Comparison of ENCODE assay signal across 8 cellular contexts in genomic region chr7:131502810-131503545, GRCh38. TPM values are rescaled to one million over a fixed set of nuclear protein-coding genes. Genes with fewer than 3 reads are reported as not detected.
DNase-seq lines count a peak whose midpoint lies in the region; ATAC-seq and TF ChIP-seq lines count a peak whose summit lies in the region.

No MANE protein-coding gene starts in this region.

- H3K36me3 Mint-ChIP-seq in neural progenitor cell = peaks cover 22% of the 10 kb centered on the region
- H3K36me3 Mint-ChIP-seq in activated CD8-positive, alpha-beta T cell treated with anti-CD3 and anti-CD28 coated beads, Interleukin-2, amount 10 ng/mL, durations not matched to agents 7 days and 5 days (ENCODE audit: low read depth) = peaks cover 4% of the 10 kb centered on the region

- no peak overlapping the region for H3K27ac ChIP-seq in PC-3 (ENCODE audit: low read length)
- peak overlapping the region; percentile 5 for H3K27ac ChIP-seq in neural progenitor cell

- peak; percentile 4; the same call in 1 of the 2 replicates for ATAC-seq in PC-3
- ATAC-seq in HG03045 (IDR thresholded peaks at IDR 0.05; ENCODE audit: unreplicated experiment) = no peak
- ATAC-seq in HG03378 (IDR thresholded peaks at IDR 0.05; ENCODE audit: unreplicated experiment) = no peak
- ATAC-seq in activated CD8-positive, alpha-beta T cell treated with anti-CD3 and anti-CD28 coated beads, Interleukin-2, amount 10 ng/mL, durations not matched to agents 7 days and 5 days = no peak

- H3K9me2 ChIP-seq in PC-3 (replicated peaks; ENCODE audit: low read length) = no peaks in the 10 kb centered on the region

- H3K27ac Mint-ChIP-seq in neural progenitor cell = peak overlapping the region; percentile 50
- H3K27ac Mint-ChIP-seq in activated CD8-positive, alpha-beta T cell treated with anti-CD3 and anti-CD28 coated beads, Interleukin-2, amount 10 ng/mL, durations not matched to agents 7 days and 5 days = no peak overlapping the region

- DNase-seq in ELR (ENCODE audit: low read depth) = peak; percentile 54
- no peak for DNase-seq in PC-3
- peak; percentile 41 for DNase-seq in fibroblast of peridontal ligament (ENCODE audit: extremely low read depth)
- DNase-seq in neural progenitor cell (ENCODE audit: low spot score) = no peak
- no peak for DNase-seq in T1000 (lab: John Stamatoyannopoulos, UW)
- DNase-seq in activated CD8-positive, alpha-beta T cell treated with anti-CD3 and anti-CD28 coated beads, Interleukin-2, amount 10 ng/mL, durations not matched to agents 7 days and 5 days = no peak

- H3K4me1 Mint-ChIP-seq in neural progenitor cell = peaks cover 24% of the 10 kb centered on the region
- peaks cover 33% of the 10 kb centered on the region for H3K4me1 Mint-ChIP-seq in activated CD8-positive, alpha-beta T cell treated with anti-CD3 and anti-CD28 coated beads, Interleukin-2, amount 10 ng/mL, durations not matched to agents 7 days and 5 days (ENCODE audit: low read depth)

- no peaks in the 10 kb centered on the region for H3K9me3 Mint-ChIP-seq in neural progenitor cell
- no peaks in the 10 kb centered on the region for H3K9me3 Mint-ChIP-seq in activated CD8-positive, alpha-beta T cell treated with anti-CD3 and anti-CD28 coated beads, Interleukin-2, amount 10 ng/mL, durations not matched to agents 7 days and 5 days (ENCODE audit: insufficient read depth)

- no peaks in the 10 kb centered on the region for H3K79me2 ChIP-seq in PC-3 (ENCODE audit: low read length)
- peaks cover 5% of the 10 kb centered on the region for H3K79me2 ChIP-seq in neural progenitor cell (ENCODE audit: low read depth)

- no peaks in the 10 kb centered on the region for H4K20me1 ChIP-seq in PC-3 (ENCODE audit: low read length)
- no peaks in the 10 kb centered on the region for H4K20me1 ChIP-seq in neural progenitor cell (ENCODE audit: low read depth)

- intact Hi-C loops in PC-3 (cut with micrococcal nuclease) = no loop called here

- H2AFZ ChIP-seq in PC-3 (ENCODE audit: low read length) = no peak overlapping the region
- H2AFZ ChIP-seq in neural progenitor cell (replicated peaks) = no peak overlapping the region

- no peak overlapping the region for H3K9ac ChIP-seq in PC-3 (ENCODE audit: low read length)
- H3K9ac ChIP-seq in neural progenitor cell = no peak overlapping the region

- TF ChIP-seq CTCF in PC-3 (conservative IDR thresholded peaks at IDR 0.05; ENCODE audit: low read depth, low read length) (no peak), neural progenitor cell (IDR thresholded peaks at IDR 0.05) (no peak)

- peaks cover 10% of the 10 kb centered on the region; the same call in 1 of the 2 replicates for H3K36me3 ChIP-seq in PC-3 (ENCODE audit: low read depth, low read length)
- no peaks in the 10 kb centered on the region for H3K36me3 ChIP-seq in neural progenitor cell

- no peak overlapping the region for H3K4me3 Mint-ChIP-seq in neural progenitor cell
- no peak overlapping the region for H3K4me3 Mint-ChIP-seq in activated CD8-positive, alpha-beta T cell treated with anti-CD3 and anti-CD28 coated beads, Interleukin-2, amount 10 ng/mL, durations not matched to agents 7 days and 5 days

- BruUV-seq in PC-3 (replicated peaks; lab: Mats Ljungman, UMichigan) = no TSS peak

- H3F3A ChIP-seq in PC-3 (ENCODE audit: low read length, unreplicated experiment) (no peaks in the 10 kb centered on the region), neural progenitor cell (ENCODE audit: low read depth) (peaks cover 21% of the 10 kb centered on the region)

- no peaks in the 10 kb centered on the region for H3K27me3 ChIP-seq in PC-3 (ENCODE audit: low read length)
- H3K27me3 ChIP-seq in neural progenitor cell = no peaks in the 10 kb centered on the region

- peaks cover 4% of the 10 kb centered on the region for H3K27me3 Mint-ChIP-seq in neural progenitor cell (ENCODE audit: insufficient read depth, low read depth)
- peaks cover 1% of the 10 kb centered on the region for H3K27me3 Mint-ChIP-seq in activated CD8-positive, alpha-beta T cell treated with anti-CD3 and anti-CD28 coated beads, Interleukin-2, amount 10 ng/mL, durations not matched to agents 7 days and 5 days (ENCODE audit: low read depth)

- POLR2A ChIA-PET in PC-3 (lab: Charles Lee; ENCODE audit: unreplicated experiment) = no interaction called here
- POLR2A ChIA-PET in activated CD8-positive, alpha-beta T cell treated with anti-CD3 and anti-CD28 coated beads, Interleukin-2, amount 10 ng/mL, durations not matched to agents 7 days and 5 days (lab: Charles Lee) = no interaction called here

- CTCF ChIA-PET in PC-3 (lab: Charles Lee) = no interaction called here
- CTCF ChIA-PET in activated CD8-positive, alpha-beta T cell treated with anti-CD3 and anti-CD28 coated beads, Interleukin-2, amount 10 ng/mL, durations not matched to agents 7 days and 5 days (lab: Charles Lee) = interaction anchor here (0.9 to 1.0 kb wide), 2 partner anchors 9 to 607 kb away, joined by 3 read pairs; no protein-coding TSS in a partner anchor

- no peaks in the 10 kb centered on the region for H3K9me3 ChIP-seq in PC-3 (ENCODE audit: low read length)
- no peaks in the 10 kb centered on the region for H3K9me3 ChIP-seq in neural progenitor cell (ENCODE audit: low read depth)

- no peak overlapping the region for H3K4me3 ChIP-seq in PC-3 (ENCODE audit: low read length)
- H3K4me3 ChIP-seq in neural progenitor cell = no peak overlapping the region

- H3K4me2 ChIP-seq in PC-3 (ENCODE audit: low read length) (no peak overlapping the region), neural progenitor cell (no peak overlapping the region)

- H3K4me1 ChIP-seq in PC-3 (ENCODE audit: insufficient read depth, low read length) (no peaks in the 10 kb centered on the region), neural progenitor cell (peaks cover 13% of the 10 kb centered on the region)

RNA-seq across cellular contexts. Expression of gene PODXL, which starts 53.5 kb away (rescaled TPM):
- total RNA-seq in PC-3 (2014; rRNA removed) = 44.2 and 80.5 TPM in 2 replicates
- total RNA-seq in neural progenitor cell (ENCODE audit: low replicate concordance) = 37.7 and 38.4 TPM in 2 replicates
- 1 to 10 TPM; 1.3 to 1.5 TPM for total RNA-seq in activated CD8-positive, alpha-beta T cell treated with anti-CD3 and anti-CD28 coated beads, Interleukin-2, amount 10 ng/mL, durations not matched to agents 7 days and 5 days

Comparison
In these comparisons a context has a peak if more than half of its experiments do, and no peak if none do; other contexts are left out.
1. DNase-seq: peak in ELR (single experiment) and fibroblast of peridontal ligament (single experiment); none in PC-3 (single experiment), neural progenitor cell (single experiment), T1000 (single experiment) and activated CD8-positive, alpha-beta T cell treated with anti-CD3 and anti-CD28 coated beads, Interleukin-2, amount 10 ng/mL, durations not matched to agents 7 days and 5 days (single experiment).
2. RNA of gene PODXL, which starts 53.5 kb away (total RNA-seq): 44.2 to 80.5 TPM in PC-3 and 37.7 to 38.4 TPM in neural progenitor cell; 1.3 to 1.5 TPM in activated CD8-positive, alpha-beta T cell treated with anti-CD3 and anti-CD28 coated beads, Interleukin-2, amount 10 ng/mL, durations not matched to agents 7 days and 5 days; every median in the first group is over 10 times any median in the second.